In genomic region chr11:66081505-66081904, GRCh38 we compare ENCODE assay signal across 8 cellular contexts. TPM values are rescaled to one million over a fixed set of nuclear protein-coding genes. Genes with fewer than 3 reads are reported as not detected.
DNase-seq lines count a peak whose midpoint lies in the region; ATAC-seq and TF ChIP-seq lines count a peak whose summit lies in the region.

No MANE protein-coding gene starts in this region.

- H3K79me2 ChIP-seq in Karpas-422 (ENCODE audit: low read length), result peaks cover 100% of the 10 kb centered on the region
- H3K79me2 ChIP-seq in neural progenitor cell (ENCODE audit: low read depth), result no peaks in the 10 kb centered on the region

- ATAC-seq in memory B cell (ENCODE audit: low read depth) (peak; percentile 98), thoracic aorta (ENCODE audit: insufficient number of reproducible peaks, low FRiP score, low read depth) (no peak)

- no peak overlapping the region for H2AFZ ChIP-seq in Karpas-422 (ENCODE audit: low read length)
- H2AFZ ChIP-seq in neural progenitor cell (replicated peaks), result no peak overlapping the region

- peaks cover 93% of the 10 kb centered on the region for H3K4me1 ChIP-seq in Karpas-422 (ENCODE audit: low read length)
- peaks cover 47 to 67% of the 10 kb centered on the region in 2 donors for H3K4me1 ChIP-seq in thoracic aorta (ENCODE audit: control insufficient read depth in 1 of 2, low read depth in 2 of 2)
- H3K4me1 ChIP-seq in neural progenitor cell, result no peaks in the 10 kb centered on the region

- H3K9me3 ChIP-seq in Karpas-422 (ENCODE audit: low read length) (no peaks in the 10 kb centered on the region), thoracic aorta (no peaks in the 10 kb centered on the region), neural progenitor cell (ENCODE audit: low read depth) (no peaks in the 10 kb centered on the region)

- H3K9me3 Mint-ChIP-seq in memory B cell (no peaks in the 10 kb centered on the region), neural progenitor cell (no peaks in the 10 kb centered on the region)

- H3K4me1 Mint-ChIP-seq in memory B cell (peaks cover 52% of the 10 kb centered on the region), neural progenitor cell (peaks cover 8% of the 10 kb centered on the region)

- no peaks in the 10 kb centered on the region for H3K9me2 ChIP-seq in Karpas-422 (replicated peaks; ENCODE audit: insufficient read depth, low read length)

- H3K36me3 ChIP-seq in Karpas-422 (ENCODE audit: insufficient read depth, low read length) (peaks cover 11% of the 10 kb centered on the region; the same call in 1 of the 2 replicates), brain microvascular endothelial cell (replicated peaks) (peaks cover 5% of the 10 kb centered on the region), thoracic aorta (no peaks in the 10 kb centered on the region), neural progenitor cell (no peaks in the 10 kb centered on the region)

- H3K27me3 ChIP-seq in Karpas-422 (ENCODE audit: low read length), result no peaks in the 10 kb centered on the region
- H3K27me3 ChIP-seq in brain microvascular endothelial cell (replicated peaks), result no peaks in the 10 kb centered on the region
- no peaks in the 10 kb centered on the region for H3K27me3 ChIP-seq in thoracic aorta (replicated peaks; ENCODE audit: insufficient read depth)
- H3K27me3 ChIP-seq in neural progenitor cell, result no peaks in the 10 kb centered on the region

- H4K20me1 ChIP-seq in Karpas-422 (ENCODE audit: insufficient read depth, low read depth, low read length), result peaks cover 11% of the 10 kb centered on the region; the same call in 1 of the 2 replicates
- H4K20me1 ChIP-seq in neural progenitor cell (ENCODE audit: low read depth), result no peaks in the 10 kb centered on the region

- no peaks in the 10 kb centered on the region for H3F3A ChIP-seq in neural progenitor cell (ENCODE audit: low read depth)

- H3K4me2 ChIP-seq in Karpas-422 (ENCODE audit: low read depth, low read length, poor library complexity, severe bottlenecking) (peak overlapping the region; percentile 69), neural progenitor cell (no peak overlapping the region)

- no peak for TF ChIP-seq CTCF in brain microvascular endothelial cell (IDR thresholded peaks at IDR 0.05; ENCODE audit: low read depth, low read length, missing control alignments)
- no peak for TF ChIP-seq CTCF in thoracic aorta (IDR thresholded peaks at IDR 0.05)
- TF ChIP-seq CTCF in neural progenitor cell (IDR thresholded peaks at IDR 0.05), result no peak

- peak overlapping the region; percentile 39 for H3K4me3 ChIP-seq in Karpas-422 (ENCODE audit: low read length)
- no peak overlapping the region for H3K4me3 ChIP-seq in brain microvascular endothelial cell (ENCODE audit: low read depth, low read length)
- no peak overlapping the region for H3K4me3 ChIP-seq in thoracic aorta
- H3K4me3 ChIP-seq in neural progenitor cell, result no peak overlapping the region

- H3K4me3 Mint-ChIP-seq in memory B cell, result peak overlapping the region; percentile 73
- no peak overlapping the region for H3K4me3 Mint-ChIP-seq in neural progenitor cell

- peaks cover 13% of the 10 kb centered on the region for H3K36me3 Mint-ChIP-seq in memory B cell
- peaks cover 1% of the 10 kb centered on the region for H3K36me3 Mint-ChIP-seq in neural progenitor cell

- H3K27ac Mint-ChIP-seq in memory B cell (peak overlapping the region; percentile 92), neural progenitor cell (no peak overlapping the region)

- H3K27ac ChIP-seq in Karpas-422 (ENCODE audit: low read length) (peak overlapping the region; percentile 81), brain microvascular endothelial cell (peak overlapping the region; percentile 73), thoracic aorta (peak overlapping the region; percentile 16 to 77), neural progenitor cell (no peak overlapping the region)

- DNase-seq in SIG-M5 treated with dmso at 0.1 percent for 504 hours (lab: John Stamatoyannopoulos, UW; ENCODE audit: unreplicated experiment) (peak; percentile 83), SIG-M5 (lab: John Stamatoyannopoulos, UW) (no peak), Karpas-422 (peak; percentile 91), T-helper 22 cell (ENCODE audit: low read depth) (peak; percentile 72), brain microvascular endothelial cell (no peak), memory B cell (ENCODE audit: low spot score in 2 of 2) (peak; percentile 46 to 73), thoracic aorta (ENCODE audit: low spot score) (no peak), neural progenitor cell (ENCODE audit: low spot score) (no peak)

- in situ Hi-C loops in brain microvascular endothelial cell (cut with HindIII; ENCODE audit: low pct_ligation_motif_present, low sequenced_read_pairs), result no loop called here

- H3K9ac ChIP-seq in Karpas-422 (ENCODE audit: low read length) (peak overlapping the region; percentile 50), neural progenitor cell (no peak overlapping the region)

- H3K27me3 Mint-ChIP-seq in memory B cell, result no peaks in the 10 kb centered on the region
- no peaks in the 10 kb centered on the region for H3K27me3 Mint-ChIP-seq in neural progenitor cell (ENCODE audit: insufficient read depth, low read depth)

RNA-seq across cellular contexts. Expression of gene PACS1, which starts 11.4 kb away (rescaled TPM):
- 60.5 and 81.1 TPM in 2 replicates for total RNA-seq in Karpas-422 (2014; rRNA removed; shearing (Covaris generic); ENCODE audit: low replicate concordance)
- total RNA-seq in thoracic aorta (100 to 1,000 TPM in 1 of 2 donors, 10 to 100 TPM in 1; 82.9 to 112 TPM), neural progenitor cell (ENCODE audit: low replicate concordance) (13.4 and 15.2 TPM in 2 replicates)

RNA-seq across cellular contexts. Expression of gene SF3B2, which starts 29.3 kb away (rescaled TPM):
- 89.0 and 166 TPM in 2 replicates for total RNA-seq in Karpas-422 (2014; rRNA removed; shearing (Covaris generic); ENCODE audit: low replicate concordance)
- total RNA-seq in thoracic aorta, result 100 to 1,000 TPM; 142 TPM
- total RNA-seq in neural progenitor cell (ENCODE audit: low replicate concordance), result 177 and 198 TPM in 2 replicates

RNA-seq across cellular contexts. Expression of gene GAL3ST3, which starts 32.5 kb away (rescaled TPM):
- total RNA-seq in Karpas-422 (2014; rRNA removed; shearing (Covaris generic); ENCODE audit: low replicate concordance), result not detected in 2 replicates
- total RNA-seq in thoracic aorta (1 to 10 TPM in 1 of 2 donors, not detected in 1; 1.1 TPM), neural progenitor cell (ENCODE audit: low replicate concordance) (8.5 and 35.9 TPM in 2 replicates)

RNA-seq across cellular contexts. Expression of gene CATSPER1, which starts 55.2 kb away (rescaled TPM):
- total RNA-seq in Karpas-422 (2014; rRNA removed; shearing (Covaris generic); ENCODE audit: low replicate concordance), result not detected in 2 replicates
- total RNA-seq in thoracic aorta, result not detected
- not detected in 2 replicates for total RNA-seq in neural progenitor cell (ENCODE audit: low replicate concordance)

Comparison
In these comparisons a context has a peak if more than half of its experiments do, and no peak if none do; other contexts are left out.
1. DNase-seq: peak in SIG-M5 treated with dmso at 0.1 percent for 504 hours (single experiment), Karpas-422 (single experiment), T-helper 22 cell (single experiment) and memory B cell (2 of 2); none in SIG-M5 (single experiment), brain microvascular endothelial cell (single experiment), thoracic aorta (single experiment) and neural progenitor cell (single experiment).